Comparison of ENCODE assay signal across 32 cellular contexts in the genomic region with DNA sequence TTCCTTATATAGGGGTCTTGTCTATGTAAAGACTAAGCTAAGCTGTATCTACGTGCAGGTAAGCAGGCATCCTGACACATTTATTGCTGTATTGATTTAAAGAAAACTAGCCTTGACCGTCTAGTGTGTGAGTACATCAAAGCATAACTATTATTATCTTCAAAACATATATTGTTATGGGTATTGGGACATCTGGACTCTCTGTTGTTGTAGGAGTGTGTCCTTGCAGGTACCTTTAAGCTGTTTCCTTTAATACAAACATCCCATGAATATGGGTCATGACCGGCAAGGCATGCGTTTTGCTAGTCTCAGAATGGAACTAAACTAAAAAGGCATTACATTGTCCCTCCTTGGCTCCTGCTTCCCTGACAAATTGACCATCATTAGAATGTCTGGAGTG.
"Had no signal": no experiment of that assay in that cellular context is flagged by ENCODE, and none has a peak within 500 bp of the region (broad histone marks: within the 10 kb centered on the region; RNA-seq: fewer than 3 reads in every experiment).

No MANE protein-coding gene starts in this region.

- FAIRE-seq: bronchial epithelial cell had no signal

- ATAC-seq: activated CD4-positive, alpha-beta T cell treated with anti-CD3 and anti-CD28 coated beads for 36 hours; activated CD4-positive, CD25-positive, alpha-beta regulatory T cell treated with anti-CD3 and anti-CD28 coated beads, Interleukin-2, amount 50 U/mL, for 24 hours; activated CD8-positive, alpha-beta memory T cell treated with anti-CD3 and anti-CD28 coated beads, Interleukin-2, amount 10 ng/mL, durations not matched to agents 7 days and 5 days; activated CD8-positive, alpha-beta T cell treated with anti-CD3 and anti-CD28 coated beads, Interleukin-2, amount 10 ng/mL, durations not matched to agents 7 days and 5 days; activated naive CD8-positive, alpha-beta T cell treated with anti-CD3 and anti-CD28 coated beads, Interleukin-2, amount 50 U/mL, for 24 hours; WTC11 had no signal

- H3K27me3 ChIP-seq: ascending aorta, cardiac muscle cell had no signal

- H3K9me3 ChIP-seq: ascending aorta had no signal

- H3K27ac ChIP-seq: ascending aorta, cardiac muscle cell, WERI-Rb-1 had no signal

- H3K4me1 ChIP-seq: ascending aorta had no signal

- DNase-seq: activated CD4-positive, alpha-beta memory T cell treated with anti-CD3 and anti-CD28 coated beads, Interleukin-2, amount 10 ng/mL, durations not matched to agents 7 days and 5 days; activated CD4-positive, alpha-beta T cell treated with anti-CD3 and anti-CD28 coated beads for 1 hour; activated CD4-positive, alpha-beta T cell treated with anti-CD3 and anti-CD28 coated beads for 36 hours; activated CD4-positive, alpha-beta T cell treated with anti-CD3 and anti-CD28 coated beads for 48 hours; activated CD4-positive, alpha-beta T cell treated with anti-CD3 and anti-CD28 coated beads, Interleukin-2, amount 10 ng/mL, durations not matched to agents 7 days and 5 days; activated CD4-positive, alpha-beta T cell treated with anti-CD3 and anti-CD28 coated beads, Interleukin-2, amount 50 U/mL, for 48 hours; activated CD4-positive, CD25-positive, alpha-beta regulatory T cell; activated CD8-positive, alpha-beta memory T cell treated with anti-CD3 and anti-CD28 coated beads for 24 hours; activated CD8-positive, alpha-beta memory T cell treated with anti-CD3 and anti-CD28 coated beads, Interleukin-2, amount 10 ng/mL, durations not matched to agents 7 days and 5 days; activated CD8-positive, alpha-beta memory T cell treated with anti-CD3 and anti-CD28 coated beads, Interleukin-2, amount 50 U/mL, for 48 hours; activated CD8-positive, alpha-beta T cell treated with anti-CD3 and anti-CD28 coated beads, Interleukin-2, amount 10 ng/mL, durations not matched to agents 7 days and 5 days; activated effector memory CD4-positive, alpha-beta T cell treated with Interleukin-2 at 50 U/mL for 16 hours; activated gamma-delta T cell; activated naive CD4-positive, alpha-beta T cell treated with anti-CD3 and anti-CD28 coated beads, Interleukin-2, amount 10 ng/mL, durations not matched to agents 7 days and 5 days; activated naive CD4-positive, alpha-beta T cell treated with Interleukin-2 at 50 U/mL for 16 hours; activated naive CD8-positive, alpha-beta T cell treated with anti-CD3 and anti-CD28 coated beads, Interleukin-2, amount 10 ng/mL, durations not matched to agents 7 days and 5 days; activated naive CD8-positive, alpha-beta T cell treated with anti-CD3 and anti-CD28 coated beads, Interleukin-2, amount 50 U/mL, for 24 hours; activated T-cell treated with anti-CD3 and anti-CD28 coated beads, Interleukin-2, amount 50 U/mL, for 24 hours; activated T-cell treated with anti-CD3 and anti-CD28 coated beads, Interleukin-2, amount 50 U/mL, for 48 hours; amygdala; anterior cingulate cortex; caudate nucleus; cerebellar nuclear complex; T-helper 1 cell; T-helper 2 cell; T-helper 9 cell; WERI-Rb-1 had no signal

- H3K4me3 ChIP-seq: ascending aorta, cardiac muscle cell had no signal

- H3K36me3 ChIP-seq: ascending aorta, cardiac muscle cell, WERI-Rb-1 had no signal
